In genomic region chr12:65666876-65667275, GRCh38 we compare ENCODE assay signal across 1 cellular context.
TF ChIP-seq lines count a peak whose summit lies in the region.

No MANE protein-coding gene starts in this region.

TF ChIP-seq in GM12878, 131 proteins besides CTCF, POLR2A, EP300 and RAD21 (continued from another document):
- no peak for TF ChIP-seq PAX5 (IDR thresholded peaks at IDR 0.05; ENCODE audit: borderline replicate concordance, low read depth, low read length)
- TF ChIP-seq HSF1 (IDR thresholded peaks at IDR 0.05; ENCODE audit: low read depth, low read length) = no peak
- TF ChIP-seq NBN (IDR thresholded peaks at IDR 0.05) = no peak
- TF ChIP-seq BCL11A (IDR thresholded peaks at IDR 0.05; ENCODE audit: low read depth, low read length) = no peak
